Comparison of ENCODE assay signal across 22 cellular contexts in the genomic region with DNA sequence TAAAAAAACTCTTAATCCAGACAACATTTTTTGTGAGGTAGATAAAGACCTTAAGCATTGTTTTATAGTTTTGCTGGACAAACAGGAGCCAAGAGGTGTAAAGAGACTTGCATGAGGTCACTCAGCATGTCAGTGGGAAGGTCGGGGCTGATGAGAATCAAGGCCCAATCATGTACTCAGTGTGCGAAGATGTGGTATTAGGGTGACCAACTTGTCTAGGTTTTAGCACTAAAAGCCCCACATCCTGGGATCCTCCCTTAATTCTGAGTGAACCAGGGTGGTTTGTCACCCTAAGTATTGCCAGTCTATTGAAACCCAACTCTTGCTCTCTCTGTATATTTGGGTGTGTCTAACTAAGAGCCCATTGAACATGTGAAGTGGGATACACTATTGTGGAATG. TPM values are rescaled to one million over a fixed set of nuclear protein-coding genes. Genes with fewer than 3 reads are reported as not detected.
DNase-seq lines count a peak whose midpoint lies in the region; ATAC-seq and TF ChIP-seq lines count a peak whose summit lies in the region.
"Had no signal": no experiment of that assay in that cellular context is flagged by ENCODE, and none has a peak within 500 bp of the region (broad histone marks: within the 10 kb centered on the region; RNA-seq: fewer than 3 reads in every experiment).

No MANE protein-coding gene starts in this region.

- no peak overlapping the region for H3K4me3 Mint-ChIP-seq in CD14-positive monocyte
- no peak overlapping the region for H3K4me3 Mint-ChIP-seq in CD8-positive, alpha-beta T cell
- peak overlapping the region in 2 of 10 donors; percentile 11 to 26 for H3K4me3 Mint-ChIP-seq in naive thymus-derived CD8-positive, alpha-beta T cell

- TF ChIP-seq CTCF in CD14-positive monocyte (IDR thresholded peaks at IDR 0.05), result no peak
- no peak for TF ChIP-seq CTCF in CD8-positive, alpha-beta T cell (IDR thresholded peaks at IDR 0.05)

- peaks cover 36% of the 10 kb centered on the region for H3K36me3 ChIP-seq in CD8-positive, alpha-beta T cell (ENCODE audit: insufficient read depth, low read length)
- H3K36me3 ChIP-seq: ascending aorta, suprapubic skin, uterus had no signal

- peaks cover 62 to 72% of the 10 kb centered on the region in 2 donors for H3K36me3 Mint-ChIP-seq in CD14-positive monocyte
- H3K36me3 Mint-ChIP-seq in CD8-positive, alpha-beta T cell, result peaks cover 74% of the 10 kb centered on the region
- peaks cover 20 to 49% of the 10 kb centered on the region in 2 donors for H3K36me3 Mint-ChIP-seq in activated naive CD4-positive, alpha-beta T cell treated with anti-CD3 and anti-CD28 coated beads, Interleukin-2, amount 50 U/mL, for 72 hours
- peaks cover 6 to 85% (median 31%) of the 10 kb centered on the region in 3 donors for H3K36me3 Mint-ChIP-seq in naive thymus-derived CD8-positive, alpha-beta T cell

- H3K4me1 ChIP-seq in CD8-positive, alpha-beta T cell (ENCODE audit: insufficient read depth, low read length), result peaks cover 90% of the 10 kb centered on the region

- no peaks in the 10 kb centered on the region for H3K9me3 ChIP-seq in CD8-positive, alpha-beta T cell (ENCODE audit: low read length)
- H3K9me3 ChIP-seq: ascending aorta, heart right ventricle, suprapubic skin, uterus had no signal

- CTCF ChIA-PET in CD8-positive, alpha-beta T cell (lab: Charles Lee), result no interaction called here

- no peak overlapping the region for H3K4me3 ChIP-seq in CD8-positive, alpha-beta T cell (ENCODE audit: low read depth, low read length)
- H3K4me3 ChIP-seq: ascending aorta, heart right ventricle, suprapubic skin, uterus had no signal

- POLR2A ChIA-PET in CD8-positive, alpha-beta T cell (lab: Charles Lee), result interaction anchor here (1.2 kb wide), 1 partner anchor 11 kb away, joined by 4 read pairs; no protein-coding TSS in a partner anchor
- POLR2A ChIA-PET in naive thymus-derived CD8-positive, alpha-beta T cell (lab: Charles Lee), result interaction anchor here (0.7 to 1.5 kb wide), 2 partner anchors 15 to 21 kb away, joined by 4 to 5 read pairs; no protein-coding TSS in a partner anchor

- H3K9me3 Mint-ChIP-seq in CD14-positive monocyte, result no peaks in the 10 kb centered on the region
- H3K9me3 Mint-ChIP-seq in CD8-positive, alpha-beta T cell, result no peaks in the 10 kb centered on the region
- H3K9me3 Mint-ChIP-seq in activated naive CD4-positive, alpha-beta T cell treated with anti-CD3 and anti-CD28 coated beads, Interleukin-2, amount 50 U/mL, for 72 hours, result peaks cover 0 to 4% of the 10 kb centered on the region in 2 donors
- no peaks in the 10 kb centered on the region for H3K9me3 Mint-ChIP-seq in naive thymus-derived CD8-positive, alpha-beta T cell
- H3K9me3 Mint-ChIP-seq: activated T-helper 2 cell treated with anti-CD3 and anti-CD28 coated beads, Interferon-gamma antibody, Interleukin-2, Interleukin-4, amounts not matched to agents 10 μg/mL and 5 μg/mL and 100 μg/mL, durations not matched to agents 14 hours and 24 hours and 36 hours had no signal

- H3K27me3 Mint-ChIP-seq in CD14-positive monocyte (ENCODE audit: low read depth in 3 of 3), result peaks cover 0 to 2% (median 0%) of the 10 kb centered on the region in 3 donors
- H3K27me3 Mint-ChIP-seq in CD8-positive, alpha-beta T cell (ENCODE audit: low read depth), result no peaks in the 10 kb centered on the region
- H3K27me3 Mint-ChIP-seq in naive thymus-derived CD8-positive, alpha-beta T cell, result no peaks in the 10 kb centered on the region

- H3K27me3 ChIP-seq in CD8-positive, alpha-beta T cell (ENCODE audit: insufficient read depth, low read length), result no peaks in the 10 kb centered on the region
- H3K27me3 ChIP-seq: ascending aorta, suprapubic skin, uterus had no signal

- peaks cover 35% of the 10 kb centered on the region for H3K4me1 Mint-ChIP-seq in CD14-positive monocyte
- peaks cover 80% of the 10 kb centered on the region for H3K4me1 Mint-ChIP-seq in CD8-positive, alpha-beta T cell (ENCODE audit: low read depth)
- peaks cover 47 to 97% (median 91%) of the 10 kb centered on the region in 4 donors for H3K4me1 Mint-ChIP-seq in naive thymus-derived CD8-positive, alpha-beta T cell

- peak overlapping the region in 5 of 7 donors; percentile 4 to 70 (median 15) for H3K27ac Mint-ChIP-seq in CD14-positive monocyte
- peak overlapping the region; percentile 81 for H3K27ac Mint-ChIP-seq in CD8-positive, alpha-beta T cell
- H3K27ac Mint-ChIP-seq in activated naive CD4-positive, alpha-beta T cell treated with anti-CD3 and anti-CD28 coated beads, Interleukin-2, amount 50 U/mL, for 72 hours, result peak overlapping the region; percentile 84 to 92
- peak overlapping the region in 8 of 10 donors; percentile 4 to 84 (median 49) for H3K27ac Mint-ChIP-seq in naive thymus-derived CD8-positive, alpha-beta T cell
- H3K27ac Mint-ChIP-seq: activated T-helper 2 cell treated with anti-CD3 and anti-CD28 coated beads, Interferon-gamma antibody, Interleukin-2, Interleukin-4, amounts not matched to agents 10 μg/mL and 5 μg/mL and 100 μg/mL, durations not matched to agents 14 hours and 24 hours and 36 hours had no signal

- ATAC-seq in CD8-positive, alpha-beta T cell, result peak; percentile 11
- peak in 1 of 2 donors; percentile 73 for ATAC-seq in activated naive CD4-positive, alpha-beta T cell treated with anti-CD3 and anti-CD28 coated beads, Interleukin-2, amount 50 U/mL, for 72 hours
- ATAC-seq in naive thymus-derived CD8-positive, alpha-beta T cell, result no peak
- no peak for ATAC-seq in HG03097 (IDR thresholded peaks at IDR 0.05; ENCODE audit: low FRiP score, unreplicated experiment)

- intact Hi-C loops in CD14-positive monocyte (cut with micrococcal nuclease), result no loop called here
- intact Hi-C loops in CD8-positive, alpha-beta T cell (cut with DNase I, micrococcal nuclease), result no loop called here

- DNase-seq in CD14-positive monocyte (ENCODE audit: low spot score) (no peak), anterior cingulate cortex (lab: John Stamatoyannopoulos, UW) (no peak), iPS-NIHi11 (ENCODE audit: low spot score) (no peak)
- no peak for DNase-seq in CD8-positive, alpha-beta T cell
- DNase-seq in activated naive CD4-positive, alpha-beta T cell treated with anti-CD3 and anti-CD28 coated beads, Interleukin-2, amount 50 U/mL, for 72 hours (ENCODE audit: low spot score in 2 of 2), result no peak
- peak in 1 of 10 donors; percentile 25 for DNase-seq in naive thymus-derived CD8-positive, alpha-beta T cell
- DNase-seq: HCEC 1CT; heart right ventricle; mesenchymal stem cell; NCI-H1048; NCI-H187; NCI-H2171 treated with DMSO at 0.1 percent for 48 hours; NCI-H524; SHP77; small intestine; stimulated activated CD4-positive, alpha-beta T cell treated with anti-CD3 and anti-CD28 coated beads, Interleukin-1b, Interleukin-23, amount 100 ng/mL, for 48 hours; uterus had no signal

- no peak overlapping the region for H3K27ac ChIP-seq in CD8-positive, alpha-beta T cell (ENCODE audit: low read depth, low read length)
- H3K27ac ChIP-seq: C4-2B, heart right ventricle, suprapubic skin, uterus had no signal

RNA-seq across cellular contexts. Expression of a gene that starts 20.2 kb away (rescaled TPM):
- 10 to 100 TPM; 52.5 to 59.4 TPM for polyA plus RNA-seq in CD14-positive monocyte
- total RNA-seq in CD8-positive, alpha-beta T cell, result 100 to 1,000 TPM; 170 TPM
- 100 to 1,000 TPM in 1 of 2 donors, 10 to 100 TPM in 1; 90.4 to 139 TPM for total RNA-seq in activated naive CD4-positive, alpha-beta T cell treated with anti-CD3 and anti-CD28 coated beads, Interleukin-2, amount 50 U/mL, for 72 hours
- 100 to 1,000 TPM; 414 to 419 TPM for total RNA-seq in naive thymus-derived CD8-positive, alpha-beta T cell
- polyA plus RNA-seq in naive thymus-derived CD8-positive, alpha-beta T cell, result 100 to 1,000 TPM; 157 to 230 (median 158) TPM

Comparison
In these comparisons a context has a peak if more than half of its experiments do, and no peak if none do; other contexts are left out.
1. H3K27ac Mint-ChIP-seq: peak in every context shown above with its lines; median percentile 88 in activated naive CD4-positive, alpha-beta T cell treated with anti-CD3 and anti-CD28 coated beads, Interleukin-2, amount 50 U/mL, for 72 hours; 81 in CD8-positive, alpha-beta T cell; 49 in naive thymus-derived CD8-positive, alpha-beta T cell; 15 in CD14-positive monocyte.